Comparison of ENCODE assay signal across 26 cellular contexts in genomic region chr1:236688705-236689104, GRCh38. TPM values are rescaled to one million over a fixed set of nuclear protein-coding genes. Genes with fewer than 3 reads are reported as not detected.
"Had no signal": no experiment of that assay in that cellular context is flagged by ENCODE, and none has a peak within 500 bp of the region (broad histone marks: within the 10 kb centered on the region; RNA-seq: fewer than 3 reads in every experiment).

No MANE protein-coding gene starts in this region.

- H3K27ac Mint-ChIP-seq: activated CD8-positive, alpha-beta T cell treated with anti-CD3 and anti-CD28 coated beads, Interleukin-2, amount 10 ng/mL, durations not matched to agents 7 days and 5 days; activated naive CD8-positive, alpha-beta T cell treated with anti-CD3 and anti-CD28 coated beads, Interleukin-2, amount 50 U/mL, for 24 hours; activated T-helper 1 cell treated with anti-CD3 and anti-CD28 coated beads, Interleukin-12 subunit alpha, Interleukin-12 subunit beta, Interleukin-2, Interleukin-4 antibody, amounts not matched to agents 30 ng/mL and 10 ng/mL and 1 ng/mL, durations not matched to agents 14 hours and 24 hours and 36 hours; memory B cell; stimulated activated memory B cell treated with anti-CD40 and anti-IgM and Interleukin-4, amounts not matched to agents 10 μg/mL and 1 μg/mL and 100 μg/mL, for 72 hours had no signal

- ATAC-seq: activated CD8-positive, alpha-beta T cell treated with anti-CD3 and anti-CD28 coated beads, Interleukin-2, amount 10 ng/mL, durations not matched to agents 7 days and 5 days; activated naive CD8-positive, alpha-beta T cell treated with anti-CD3 and anti-CD28 coated beads, Interleukin-2, amount 50 U/mL, for 24 hours; foreskin keratinocyte; stimulated activated memory B cell treated with anti-CD40 and anti-IgM and Interleukin-4, amounts not matched to agents 10 μg/mL and 1 μg/mL and 100 μg/mL, for 72 hours; T-cell had no signal

- H3K27me3 ChIP-seq: uterus had no signal

- H3K27ac ChIP-seq: foreskin keratinocyte, skin epidermis, stomach, suprapubic skin, transverse colon, uterus, WERI-Rb-1 had no signal

- H3K9me3 Mint-ChIP-seq: activated T-helper 1 cell treated with anti-CD3 and anti-CD28 coated beads, Interleukin-12 subunit alpha, Interleukin-12 subunit beta, Interleukin-2, Interleukin-4 antibody, amounts not matched to agents 30 ng/mL and 10 ng/mL and 1 ng/mL, durations not matched to agents 14 hours and 24 hours and 36 hours had no signal

- H3K4me1 ChIP-seq: foreskin keratinocyte had no signal

- H3K4me3 Mint-ChIP-seq: activated CD8-positive, alpha-beta T cell treated with anti-CD3 and anti-CD28 coated beads, Interleukin-2, amount 10 ng/mL, durations not matched to agents 7 days and 5 days; activated naive CD8-positive, alpha-beta T cell treated with anti-CD3 and anti-CD28 coated beads, Interleukin-2, amount 50 U/mL, for 24 hours; memory B cell; neural crest cell; stimulated activated memory B cell treated with anti-CD40 and anti-IgM and Interleukin-4, amounts not matched to agents 10 μg/mL and 1 μg/mL and 100 μg/mL, for 72 hours had no signal

- H3K9me3 ChIP-seq: stomach, suprapubic skin, transverse colon, uterus had no signal

- H3K36me3 ChIP-seq: stomach, suprapubic skin, transverse colon, uterus, WERI-Rb-1 had no signal

- H3K4me3 ChIP-seq: skin epidermis, suprapubic skin, transverse colon, uterus had no signal

- DNase-seq: activated CD4-positive, alpha-beta T cell treated with anti-CD3 and anti-CD28 coated beads, Interleukin-2, amount 50 U/mL, for 1 hour; activated CD4-positive, CD25-positive, alpha-beta regulatory T cell treated with anti-CD3 and anti-CD28 coated beads, Interleukin-2, amount 50 U/mL, for 72 hours; activated CD8-positive, alpha-beta T cell treated with anti-CD3 and anti-CD28 coated beads, Interleukin-2, amount 10 ng/mL, durations not matched to agents 7 days and 5 days; activated gamma-delta T cell; activated naive CD4-positive, alpha-beta T cell treated with anti-CD3 and anti-CD28 coated beads, Interleukin-2, amount 50 U/mL, for 16 hours; activated naive CD8-positive, alpha-beta T cell treated with anti-CD3 and anti-CD28 coated beads, Interleukin-2, amount 50 U/mL, for 24 hours; caudate nucleus; dermis blood vessel endothelial cell; effector memory CD4-positive, alpha-beta T cell; foreskin keratinocyte; glutamatergic neuron; hypothalamus; occipital lobe; posterior cingulate gyrus; stimulated activated CD4-positive, alpha-beta T cell treated with anti-CD3 and anti-CD28 coated beads, Interleukin-1b, Interleukin-23, amount 100 ng/mL, for 48 hours; stomach; T-cell; transverse colon; uterus; WERI-Rb-1 had no signal

- H3K36me3 Mint-ChIP-seq: T-cell had no signal

RNA-seq across cellular contexts. Expression of gene ACTN2, which starts 2.4 kb away (rescaled TPM):
- total RNA-seq: activated CD8-positive, alpha-beta T cell treated with anti-CD3 and anti-CD28 coated beads, Interleukin-2, amount 10 ng/mL, durations not matched to agents 7 days and 5 days; dermis blood vessel endothelial cell; foreskin keratinocyte had no signal
- polyA plus RNA-seq: foreskin keratinocyte had no signal
